24 cellular contexts compared by ENCODE assay signal in the genomic region with DNA sequence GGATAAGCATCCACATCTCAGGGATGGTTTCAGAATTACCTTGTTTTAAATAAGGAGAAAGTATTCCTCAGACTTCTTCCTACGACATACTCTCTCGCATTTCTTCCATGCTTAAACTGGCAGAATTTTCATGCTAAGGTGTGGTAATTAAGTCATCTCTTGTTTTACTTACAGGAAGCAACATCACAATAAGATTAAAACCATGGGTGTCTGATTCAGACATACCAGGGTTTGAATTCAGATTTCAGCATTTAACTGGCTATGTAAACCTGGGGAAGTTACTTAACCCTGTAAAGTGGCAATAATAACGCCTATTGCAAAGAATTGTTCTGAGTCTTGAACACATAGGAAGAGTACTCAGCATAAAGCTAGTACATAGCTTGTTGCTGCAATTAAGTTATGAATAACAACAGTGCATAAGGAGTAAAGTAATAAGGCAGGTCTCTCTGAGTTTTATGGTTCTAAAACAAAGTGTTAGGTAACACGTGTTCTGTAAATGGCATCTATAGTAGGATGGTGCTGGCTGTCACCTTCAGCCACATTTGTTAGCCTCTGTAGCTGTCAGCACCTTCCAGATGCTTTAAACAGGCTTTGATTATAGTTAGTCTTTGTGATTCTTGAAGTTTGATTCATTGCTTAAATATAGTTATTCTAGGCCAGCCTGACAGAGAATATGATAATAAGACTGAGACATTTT.
"Had no signal": no experiment of that assay in that cellular context is flagged by ENCODE, and none has a peak within 500 bp of the region (broad histone marks: within the 10 kb centered on the region; RNA-seq: fewer than 3 reads in every experiment).

No MANE protein-coding gene starts in this region.

- H3K4me3 ChIP-seq: esophagus squamous epithelium, gastroesophageal sphincter, testis, vagina had no signal

- H3K27me3 ChIP-seq: brain microvascular endothelial cell, esophagus squamous epithelium, gastroesophageal sphincter, testis, vagina had no signal

- ATAC-seq: activated CD4-positive, CD25-positive, alpha-beta regulatory T cell treated with anti-CD3 and anti-CD28 coated beads, Interleukin-2, amount 50 U/mL, for 24 hours; activated naive CD4-positive, alpha-beta T cell treated with anti-CD3 and anti-CD28 coated beads, Interleukin-2, amount 50 U/mL, for 72 hours; activated T-helper 17 cell treated with anti-CD3 and anti-CD28 coated beads, Interleukin-2, amount 50 U/mL, for 72 hours; effector memory CD8-positive, alpha-beta T cell; gastroesophageal sphincter; left lobe of liver; naive thymus-derived CD8-positive, alpha-beta T cell had no signal

- DNase-seq: activated CD4-positive, alpha-beta memory T cell treated with anti-CD3 and anti-CD28 coated beads, Interleukin-2, amount 10 ng/mL, durations not matched to agents 7 days and 5 days; activated CD4-positive, alpha-beta T cell treated with anti-CD3 and anti-CD28 coated beads, Interleukin-2, amount 10 ng/mL, durations not matched to agents 24 days and 14 days; activated T-cell treated with anti-CD3 and anti-CD28 coated beads, Interleukin-2, amount 50 U/mL, for 1 hour; aorta; brain microvascular endothelial cell; effector memory CD8-positive, alpha-beta T cell; esophagus squamous epithelium; head of caudate nucleus; islet precursor cell; naive thymus-derived CD8-positive, alpha-beta T cell; stimulated activated CD4-positive, alpha-beta T cell treated with anti-CD3 and anti-CD28 coated beads, Interleukin-4, amount 100 ng/mL, for 1 hour; stimulated activated naive CD4-positive, alpha-beta T cell; testis had no signal

- H3K4me1 Mint-ChIP-seq: activated CD4-positive, alpha-beta memory T cell treated with anti-CD3 and anti-CD28 coated beads, Interleukin-2, amount 10 ng/mL, durations not matched to agents 7 days and 5 days; activated T-helper 17 cell treated with anti-CD3 and anti-CD28 coated beads, Interleukin-2, amount 50 U/mL, for 72 hours; central memory CD8-positive, alpha-beta T cell had no signal

- H3K9me3 ChIP-seq: gastroesophageal sphincter, testis, vagina had no signal

- H3K27me3 Mint-ChIP-seq: activated CD4-positive, alpha-beta memory T cell treated with anti-CD3 and anti-CD28 coated beads, Interleukin-2, amount 10 ng/mL, durations not matched to agents 7 days and 5 days; activated CD4-positive, alpha-beta T cell treated with anti-CD3 and anti-CD28 coated beads, Interleukin-2, amount 10 ng/mL, durations not matched to agents 24 days and 14 days; activated T-helper 17 cell treated with anti-CD3 and anti-CD28 coated beads, Interleukin-2, amount 50 U/mL, for 72 hours; central memory CD8-positive, alpha-beta T cell; effector memory CD8-positive, alpha-beta T cell; naive thymus-derived CD8-positive, alpha-beta T cell had no signal

- H3K4me1 ChIP-seq: esophagus squamous epithelium, gastroesophageal sphincter, testis, vagina had no signal

- H3K27ac Mint-ChIP-seq: activated CD4-positive, alpha-beta memory T cell treated with anti-CD3 and anti-CD28 coated beads, Interleukin-2, amount 10 ng/mL, durations not matched to agents 7 days and 5 days; activated CD4-positive, alpha-beta T cell treated with anti-CD3 and anti-CD28 coated beads, Interleukin-2, amount 10 ng/mL, durations not matched to agents 24 days and 14 days; activated naive CD4-positive, alpha-beta T cell treated with anti-CD3 and anti-CD28 coated beads, Interleukin-2, amount 50 U/mL, for 72 hours; activated T-helper 17 cell treated with anti-CD3 and anti-CD28 coated beads, Interleukin-2, amount 50 U/mL, for 72 hours; effector memory CD8-positive, alpha-beta T cell; naive thymus-derived CD8-positive, alpha-beta T cell; T-helper 2 cell treated with Interferon-gamma antibody and Interleukin-4, amounts not matched to agents 5 μg/mL and 100 μg/mL, for 36 hours had no signal

- H3K27ac ChIP-seq: brain microvascular endothelial cell, esophagus squamous epithelium, gastroesophageal sphincter, testis, vagina, VCaP had no signal

- H3K4me3 Mint-ChIP-seq: activated CD4-positive, alpha-beta memory T cell treated with anti-CD3 and anti-CD28 coated beads, Interleukin-2, amount 10 ng/mL, durations not matched to agents 7 days and 5 days; activated CD4-positive, alpha-beta T cell treated with anti-CD3 and anti-CD28 coated beads, Interleukin-2, amount 10 ng/mL, durations not matched to agents 24 days and 14 days; activated T-helper 17 cell treated with anti-CD3 and anti-CD28 coated beads, Interleukin-2, amount 50 U/mL, for 72 hours; central memory CD8-positive, alpha-beta T cell; effector memory CD8-positive, alpha-beta T cell; naive thymus-derived CD8-positive, alpha-beta T cell; T-helper 2 cell treated with Interferon-gamma antibody and Interleukin-4, amounts not matched to agents 5 μg/mL and 100 μg/mL, for 36 hours had no signal

- FAIRE-seq: colon, endothelial cell of umbilical vein had no signal
